9 cellular contexts compared by ENCODE assay signal in the genomic region with DNA sequence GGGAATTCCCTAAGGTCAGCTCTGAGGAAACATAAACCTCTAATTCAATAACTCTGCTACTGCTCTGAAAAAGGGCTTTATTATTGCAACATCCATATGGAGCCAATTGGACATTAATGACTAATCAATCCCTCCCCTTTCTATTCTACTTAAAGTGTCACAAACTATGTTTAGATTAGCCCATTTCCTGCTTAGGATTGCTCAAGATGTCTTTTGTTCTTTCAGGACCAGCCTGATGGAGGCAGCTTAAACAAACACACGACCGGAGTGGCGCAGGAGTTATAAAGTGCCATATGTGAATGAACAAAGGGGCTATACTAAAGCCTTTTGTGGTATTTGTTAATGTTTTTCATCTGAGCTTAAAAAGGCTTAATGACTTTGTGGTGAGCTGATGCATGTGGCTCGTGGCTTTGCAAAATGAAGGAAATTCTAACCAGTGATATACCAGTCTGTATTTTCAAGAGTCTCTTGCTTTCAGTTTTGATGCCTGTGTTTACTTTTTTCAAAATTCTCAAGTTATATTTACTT.
DNase-seq lines count a peak whose midpoint lies in the region; ATAC-seq and TF ChIP-seq lines count a peak whose summit lies in the region.
"Had no signal": no experiment of that assay in that cellular context is flagged by ENCODE, and none has a peak within 500 bp of the region (broad histone marks: within the 10 kb centered on the region; RNA-seq: fewer than 3 reads in every experiment).

No MANE protein-coding gene starts in this region.

- H2AFZ ChIP-seq in Loucy (ENCODE audit: low read length): peak overlapping the region; percentile 89

- H3K27ac ChIP-seq in CD4-positive, alpha-beta memory T cell (ENCODE audit: low read depth, low read length): no peak overlapping the region

- H3K36me3 ChIP-seq in Loucy (ENCODE audit: insufficient read depth, low read length): no peaks in the 10 kb centered on the region
- H3K36me3 ChIP-seq in CD4-positive, alpha-beta memory T cell (ENCODE audit: insufficient read depth, low read length): no peaks in the 10 kb centered on the region

- H3K9me3 ChIP-seq in Loucy (ENCODE audit: insufficient read depth, low read depth, low read length): no peaks in the 10 kb centered on the region
- no peaks in the 10 kb centered on the region for H3K9me3 ChIP-seq in CD4-positive, alpha-beta memory T cell (ENCODE audit: control insufficient read depth in 1 of 2, low read length in 2 of 2)

- CTCF ChIA-PET in CD4-positive, alpha-beta memory T cell (lab: Charles Lee; ENCODE audit: partially characterized antibody): no interaction called here

- no peak overlapping the region for H3K27ac Mint-ChIP-seq in effector memory CD8-positive, alpha-beta T cell
- no peak overlapping the region for H3K27ac Mint-ChIP-seq in CD4-positive, alpha-beta memory T cell
- H3K27ac Mint-ChIP-seq: dendritic cell treated with granulocyte-macrophage colony-stimulating factor and Interleukin-4, amounts not matched to agents 40 ng/mL and 50 ng/mL, for 4 days had no signal

- H3F3A ChIP-seq in Loucy (ENCODE audit: low read depth): no peaks in the 10 kb centered on the region

- H3K4me1 ChIP-seq in Loucy (ENCODE audit: insufficient read depth, low read length, poor library complexity, severe bottlenecking): peaks cover 16% of the 10 kb centered on the region
- no peaks in the 10 kb centered on the region for H3K4me1 ChIP-seq in CD4-positive, alpha-beta memory T cell (ENCODE audit: insufficient read depth, low read length)

- H3K9me3 Mint-ChIP-seq in effector memory CD8-positive, alpha-beta T cell: peaks cover 5 to 28% of the 10 kb centered on the region in 2 donors
- peaks cover 0 to 2% (median 0%) of the 10 kb centered on the region in 8 donors for H3K9me3 Mint-ChIP-seq in CD4-positive, alpha-beta memory T cell
- H3K9me3 Mint-ChIP-seq: dendritic cell treated with granulocyte-macrophage colony-stimulating factor and Interleukin-4, amounts not matched to agents 40 ng/mL and 50 ng/mL, for 4 days had no signal

- no peaks in the 10 kb centered on the region for H3K9me2 ChIP-seq in Loucy (replicated peaks; ENCODE audit: low read depth, low read length)

- peak; percentile 34 for TF ChIP-seq CTCF in Loucy (conservative IDR thresholded peaks at IDR 0.05; ENCODE audit: low read length)

- no peaks in the 10 kb centered on the region for H4K20me1 ChIP-seq in Loucy (ENCODE audit: insufficient read depth, low read length, poor library complexity, severe bottlenecking)

- H3K27me3 ChIP-seq in Loucy (ENCODE audit: insufficient read depth, low read length, poor library complexity, severe bottlenecking): no peaks in the 10 kb centered on the region
- no peaks in the 10 kb centered on the region for H3K27me3 ChIP-seq in CD4-positive, alpha-beta memory T cell (ENCODE audit: insufficient read depth, low read length)

- H3K4me3 ChIP-seq in Loucy (ENCODE audit: low read length, poor library complexity, severe bottlenecking): peak overlapping the region; percentile 59
- H3K4me3 ChIP-seq in CD4-positive, alpha-beta memory T cell (ENCODE audit: low read length in 2 of 2): no peak overlapping the region

- H3K4me2 ChIP-seq in Loucy (ENCODE audit: low read depth, low read length, poor library complexity, severe bottlenecking): peak overlapping the region; percentile 75

- ATAC-seq in left ventricle myocardium superior: peak; percentile 30
- no peak for ATAC-seq in effector memory CD8-positive, alpha-beta T cell (replicated peaks)
- ATAC-seq in GM18505 (IDR thresholded peaks at IDR 0.05; ENCODE audit: unreplicated experiment): no peak

- no peak for TF ChIP-seq POLR2A in GM18505 (IDR thresholded peaks at IDR 0.05; ENCODE audit: borderline replicate concordance, extremely low read depth, insufficient read depth, insufficient read length)

- no peaks in the 10 kb centered on the region for H3K27me3 Mint-ChIP-seq in effector memory CD8-positive, alpha-beta T cell
- no peaks in the 10 kb centered on the region for H3K27me3 Mint-ChIP-seq in CD4-positive, alpha-beta memory T cell
- H3K27me3 Mint-ChIP-seq: dendritic cell treated with granulocyte-macrophage colony-stimulating factor and Interleukin-4, amounts not matched to agents 40 ng/mL and 50 ng/mL, for 4 days had no signal

- no peaks in the 10 kb centered on the region for H3K79me2 ChIP-seq in Loucy (ENCODE audit: insufficient read depth, low read length)

- POLR2A ChIA-PET in CD4-positive, alpha-beta memory T cell (lab: Charles Lee; ENCODE audit: partially characterized antibody): no interaction called here

- no peaks in the 10 kb centered on the region for H3K36me3 Mint-ChIP-seq in effector memory CD8-positive, alpha-beta T cell (ENCODE audit: insufficient read depth)
- no peaks in the 10 kb centered on the region for H3K36me3 Mint-ChIP-seq in CD4-positive, alpha-beta memory T cell

- H3K4me3 Mint-ChIP-seq in effector memory CD8-positive, alpha-beta T cell: no peak overlapping the region
- no peak overlapping the region for H3K4me3 Mint-ChIP-seq in CD4-positive, alpha-beta memory T cell
- H3K4me3 Mint-ChIP-seq: dendritic cell treated with granulocyte-macrophage colony-stimulating factor and Interleukin-4, amounts not matched to agents 40 ng/mL and 50 ng/mL, for 4 days had no signal

- DNase-seq in Caki2 (ENCODE audit: low read depth) (peak; percentile 86), SIG-M5 (lab: John Stamatoyannopoulos, UW) (peak; percentile 32), left ventricle myocardium superior (no peak)
- no peak for DNase-seq in effector memory CD8-positive, alpha-beta T cell
- DNase-seq in CD4-positive, alpha-beta memory T cell: no peak
- no peak for DNase-seq in stimulated activated CD4-positive, alpha-beta T cell treated with anti-CD3 and anti-CD28 coated beads, Interleukin-4, amount 100 ng/mL, for 1 hour

- H3K9ac ChIP-seq in Loucy (ENCODE audit: low read depth, low read length, poor library complexity, severe bottlenecking): peak overlapping the region; percentile 40

- no peaks in the 10 kb centered on the region for H3K4me1 Mint-ChIP-seq in effector memory CD8-positive, alpha-beta T cell (ENCODE audit: low read depth in 2 of 2)
- peaks cover 0 to 2% (median under 1%) of the 10 kb centered on the region in 4 donors for H3K4me1 Mint-ChIP-seq in CD4-positive, alpha-beta memory T cell

- intact Hi-C loops in left ventricle myocardium superior (cut with micrococcal nuclease): no loop called here
- intact Hi-C loops in CD4-positive, alpha-beta memory T cell (cut with micrococcal nuclease): no loop called here

- in situ Hi-C loops in Caki2 (cut with HindIII; ENCODE audit: low pct_unique_long_range_greater_than_20kb, low sequenced_read_pairs): no loop called here

Comparison
In these comparisons a context has a peak if more than half of its experiments do, and no peak if none do; other contexts are left out.
1. DNase-seq: peak in Caki2 (single experiment) and SIG-M5 (single experiment); none in left ventricle myocardium superior (single experiment), effector memory CD8-positive, alpha-beta T cell (0 of 3), CD4-positive, alpha-beta memory T cell (0 of 5) and stimulated activated CD4-positive, alpha-beta T cell treated with anti-CD3 and anti-CD28 coated beads, Interleukin-4, amount 100 ng/mL, for 1 hour (single experiment).